Comparison of ENCODE assay signal across 26 cellular contexts in the genomic region with DNA sequence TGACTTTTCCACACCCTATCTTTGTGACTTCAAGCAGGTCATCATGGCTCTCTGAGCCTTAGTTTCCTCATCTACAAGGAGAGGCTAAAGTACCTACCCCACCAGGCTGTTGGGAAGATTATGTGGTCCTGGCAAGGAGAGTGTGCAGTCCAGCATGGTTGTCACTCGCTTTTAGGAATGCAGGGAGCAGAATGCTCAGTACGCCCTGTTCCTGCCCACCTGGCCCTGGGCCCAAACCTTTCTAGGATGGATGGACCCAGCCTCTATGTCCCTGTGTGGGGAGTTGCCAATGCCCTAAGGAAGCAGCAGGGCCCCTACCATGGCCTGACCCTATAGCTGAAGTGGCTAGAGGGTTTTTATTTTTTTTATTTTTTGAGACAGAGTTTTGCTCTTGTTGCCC. TPM values are rescaled to one million over a fixed set of nuclear protein-coding genes. Genes with fewer than 3 reads are reported as not detected.
"Had no signal": no experiment of that assay in that cellular context is flagged by ENCODE, and none has a peak within 500 bp of the region (broad histone marks: within the 10 kb centered on the region; RNA-seq: fewer than 3 reads in every experiment).

No MANE protein-coding gene starts in this region.

- ATAC-seq: activated T-cell treated with anti-CD3 and anti-CD28 coated beads, Interleukin-2, amount 50 U/mL, for 4 hours; Panc1; T-helper 17 cell had no signal

- H3K9me3 Mint-ChIP-seq: activated B cell treated with CpG ODN at 0.5 μM for 24 hours; activated CD4-positive, alpha-beta T cell treated with anti-CD3 and anti-CD28 coated beads, Interleukin-2, amount 10 ng/mL, durations not matched to agents 24 days and 14 days; activated naive CD4-positive, alpha-beta T cell treated with anti-CD3 and anti-CD28 coated beads for 36 hours; activated naive CD8-positive, alpha-beta T cell treated with anti-CD3 and anti-CD28 coated beads for 36 hours; activated T-cell treated with anti-CD3 and anti-CD28 coated beads, Interleukin-2, amount 50 U/mL, for 4 hours had no signal

- DNase-seq: activated B cell treated with CpG ODN at 0.5 μM for 24 hours; activated CD4-positive, alpha-beta T cell treated with anti-CD3 and anti-CD28 coated beads for 1 hour; activated CD4-positive, alpha-beta T cell treated with anti-CD3 and anti-CD28 coated beads, Interleukin-2, amount 10 ng/mL, durations not matched to agents 24 days and 14 days; activated CD4-positive, alpha-beta T cell treated with anti-CD3 and anti-CD28 coated beads, Interleukin-2, amount 50 U/mL, for 48 hours; activated effector memory CD4-positive, alpha-beta T cell treated with anti-CD3 and anti-CD28 coated beads, Interleukin-2, amount 50 U/mL, for 16 hours; activated naive CD4-positive, alpha-beta T cell treated with anti-CD3 and anti-CD28 coated beads for 36 hours; activated naive CD8-positive, alpha-beta T cell treated with anti-CD3 and anti-CD28 coated beads for 36 hours; activated T-cell treated with anti-CD3 and anti-CD28 coated beads, Interleukin-2, amount 50 U/mL, for 4 hours; caudate nucleus; KG1; NCI-H1048; NCI-H1417; NCI-H2029; NCI-H510A treated with DMSO at 0.1 percent for 48 hours; NCI-H69; NK-92 treated with Interleukin-12 subunit alpha and Interleukin-12 subunit beta, amount 100 ng/mL, for 24 hours; OCI-M1; RPMI8226; SHP77; T-helper 17 cell; T-helper 9 cell had no signal

- H3K27ac Mint-ChIP-seq: activated B cell treated with CpG ODN at 0.5 μM for 24 hours; activated CD4-positive, alpha-beta T cell treated with anti-CD3 and anti-CD28 coated beads, Interleukin-2, amount 10 ng/mL, durations not matched to agents 24 days and 14 days; activated naive CD4-positive, alpha-beta T cell treated with anti-CD3 and anti-CD28 coated beads for 36 hours; activated naive CD8-positive, alpha-beta T cell treated with anti-CD3 and anti-CD28 coated beads for 36 hours; T-helper 17 cell had no signal

- H3K4me3 Mint-ChIP-seq: activated CD4-positive, alpha-beta T cell treated with anti-CD3 and anti-CD28 coated beads, Interleukin-2, amount 10 ng/mL, durations not matched to agents 24 days and 14 days; activated naive CD4-positive, alpha-beta T cell treated with anti-CD3 and anti-CD28 coated beads for 36 hours; activated naive CD8-positive, alpha-beta T cell treated with anti-CD3 and anti-CD28 coated beads for 36 hours; activated T-cell treated with anti-CD3 and anti-CD28 coated beads, Interleukin-2, amount 50 U/mL, for 4 hours; T-helper 17 cell had no signal

- H3K36me3 Mint-ChIP-seq: activated naive CD8-positive, alpha-beta T cell treated with anti-CD3 and anti-CD28 coated beads for 36 hours had no signal

RNA-seq across cellular contexts. Expression of a gene that starts 2.0 kb away (rescaled TPM):
- total RNA-seq: activated B cell treated with CpG ODN at 0.5 μM for 24 hours; activated CD4-positive, alpha-beta T cell treated with anti-CD3 and anti-CD28 coated beads, Interleukin-2, amount 10 ng/mL, durations not matched to agents 24 days and 14 days; activated naive CD4-positive, alpha-beta T cell treated with anti-CD3 and anti-CD28 coated beads for 36 hours; activated naive CD8-positive, alpha-beta T cell treated with anti-CD3 and anti-CD28 coated beads for 36 hours; activated T-cell treated with anti-CD3 and anti-CD28 coated beads, Interleukin-2, amount 50 U/mL, for 4 hours; cerebellum; LHCN-M2; M059J; SK-MEL-5; T-helper 17 cell had no signal

RNA-seq across cellular contexts. Expression of a gene that starts 2.4 kb away (rescaled TPM):
- total RNA-seq: activated B cell treated with CpG ODN at 0.5 μM for 24 hours; activated CD4-positive, alpha-beta T cell treated with anti-CD3 and anti-CD28 coated beads, Interleukin-2, amount 10 ng/mL, durations not matched to agents 24 days and 14 days; activated naive CD4-positive, alpha-beta T cell treated with anti-CD3 and anti-CD28 coated beads for 36 hours; activated naive CD8-positive, alpha-beta T cell treated with anti-CD3 and anti-CD28 coated beads for 36 hours; activated T-cell treated with anti-CD3 and anti-CD28 coated beads, Interleukin-2, amount 50 U/mL, for 4 hours; cerebellum; LHCN-M2; M059J; SK-MEL-5; T-helper 17 cell had no signal

RNA-seq across cellular contexts. Expression of a gene that starts 18.7 kb away (rescaled TPM):
- total RNA-seq: activated B cell treated with CpG ODN at 0.5 μM for 24 hours; activated CD4-positive, alpha-beta T cell treated with anti-CD3 and anti-CD28 coated beads, Interleukin-2, amount 10 ng/mL, durations not matched to agents 24 days and 14 days; activated naive CD4-positive, alpha-beta T cell treated with anti-CD3 and anti-CD28 coated beads for 36 hours; activated naive CD8-positive, alpha-beta T cell treated with anti-CD3 and anti-CD28 coated beads for 36 hours; cerebellum; LHCN-M2; M059J; SK-MEL-5; T-helper 17 cell had no signal

RNA-seq across cellular contexts. Expression of a gene that starts 26.7 kb away (rescaled TPM):
- total RNA-seq: activated B cell treated with CpG ODN at 0.5 μM for 24 hours; activated CD4-positive, alpha-beta T cell treated with anti-CD3 and anti-CD28 coated beads, Interleukin-2, amount 10 ng/mL, durations not matched to agents 24 days and 14 days; activated naive CD4-positive, alpha-beta T cell treated with anti-CD3 and anti-CD28 coated beads for 36 hours; activated naive CD8-positive, alpha-beta T cell treated with anti-CD3 and anti-CD28 coated beads for 36 hours; activated T-cell treated with anti-CD3 and anti-CD28 coated beads, Interleukin-2, amount 50 U/mL, for 4 hours; M059J; SK-MEL-5; T-helper 17 cell had no signal

RNA-seq across cellular contexts. Expression of a gene that starts 41.6 kb away (rescaled TPM):
- total RNA-seq: SK-MEL-5 had no signal
